ENCODE assay signal across 8 cellular contexts in the genomic region with DNA sequence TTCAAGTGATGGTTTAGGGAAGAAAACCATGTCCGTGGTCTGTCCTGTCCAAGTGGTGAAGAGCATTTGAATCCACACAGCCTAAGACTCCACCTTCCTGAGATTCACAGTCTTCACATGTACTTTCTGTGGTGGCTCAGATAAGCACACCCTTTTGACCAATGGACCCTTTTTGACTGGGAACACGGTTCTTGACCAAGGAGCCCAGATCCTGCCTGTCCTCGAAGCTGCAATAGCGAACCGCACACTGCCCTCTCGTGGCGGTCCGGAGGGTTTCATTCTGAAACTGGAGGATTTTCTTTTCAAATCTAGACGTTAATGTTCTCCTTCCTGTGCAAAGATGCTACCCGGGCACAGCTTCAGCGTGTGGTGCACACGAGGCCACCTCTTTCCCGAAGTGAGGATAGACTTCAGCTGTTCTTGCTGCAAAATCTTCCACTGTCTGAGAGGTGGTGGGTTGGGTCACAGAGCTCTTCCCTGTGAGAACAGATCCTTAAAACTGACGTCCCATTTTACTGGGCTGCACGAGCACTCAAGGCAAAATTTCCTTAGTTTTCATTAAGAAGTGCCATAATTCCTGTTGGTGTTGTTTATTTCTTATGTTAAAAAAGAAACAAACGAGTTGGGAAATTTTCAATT.
DNase-seq lines count a peak whose midpoint lies in the region; ATAC-seq and TF ChIP-seq lines count a peak whose summit lies in the region.

No MANE protein-coding gene starts in this region.

- H3K4me3 Mint-ChIP-seq in naive thymus-derived CD4-positive, alpha-beta T cell, result no peak overlapping the region
- no peak overlapping the region for H3K4me3 Mint-ChIP-seq in stimulated activated effector memory CD8-positive, alpha-beta T cell treated with anti-CD3 and anti-CD28 coated beads, Interleukin-12 subunit alpha, Interleukin-12 subunit beta, amount 100 ng/mL, for 72 hours

- no peak overlapping the region for H3K4me3 ChIP-seq in PC-3 (ENCODE audit: low read length)
- no peak overlapping the region for H3K4me3 ChIP-seq in naive thymus-derived CD4-positive, alpha-beta T cell (ENCODE audit: low read length)

- TF ChIP-seq POLR2A in erythroblast (IDR thresholded peaks at IDR 0.05; ENCODE audit: low read length), result no peak

- no peaks in the 10 kb centered on the region for H3K9me2 ChIP-seq in PC-3 (replicated peaks; ENCODE audit: low read length)

- no peaks in the 10 kb centered on the region for H3K27me3 ChIP-seq in PC-3 (ENCODE audit: low read length)
- no peaks in the 10 kb centered on the region for H3K27me3 ChIP-seq in naive thymus-derived CD4-positive, alpha-beta T cell (ENCODE audit: control insufficient read depth in 2 of 2, insufficient read depth in 2 of 2, low read length in 2 of 2)

- peak; percentile 83 for TF ChIP-seq CTCF in PC-3 (conservative IDR thresholded peaks at IDR 0.05; ENCODE audit: low read depth, low read length)

- H3K36me3 ChIP-seq in PC-3 (ENCODE audit: low read depth, low read length), result no peaks in the 10 kb centered on the region
- H3K36me3 ChIP-seq in naive thymus-derived CD4-positive, alpha-beta T cell (ENCODE audit: control insufficient read depth in 2 of 3, insufficient read depth in 3 of 3, low read length in 3 of 3), result peaks cover 0 to 72% (median 9%) of the 10 kb centered on the region in 3 experiments

- peaks cover 5 to 31% (median 6%) of the 10 kb centered on the region in 7 donors for H3K4me1 Mint-ChIP-seq in naive thymus-derived CD4-positive, alpha-beta T cell
- H3K4me1 Mint-ChIP-seq in stimulated activated effector memory CD8-positive, alpha-beta T cell treated with anti-CD3 and anti-CD28 coated beads, Interleukin-12 subunit alpha, Interleukin-12 subunit beta, amount 100 ng/mL, for 72 hours, result peaks cover 28% of the 10 kb centered on the region

- DNase-seq in EH (ENCODE audit: low read depth), result peak; percentile 79
- DNase-seq in HT-29 (ENCODE audit: low spot score), result peak; percentile 77
- peak; percentile 61 for DNase-seq in PC-3
- DNase-seq in activated T-cell treated with anti-CD3 and anti-CD28 coated beads for 48 hours (ENCODE audit: low read depth), result peak; percentile 58
- DNase-seq in erythroblast (lab: John Stamatoyannopoulos, UW), result peak; percentile 66 to 82
- DNase-seq in naive thymus-derived CD4-positive, alpha-beta T cell, result peak; percentile 28 to 69 (median 65)
- DNase-seq in stimulated activated effector memory CD8-positive, alpha-beta T cell treated with anti-CD3 and anti-CD28 coated beads, Interleukin-12 subunit alpha, Interleukin-12 subunit beta, amount 100 ng/mL, for 72 hours (ENCODE audit: low spot score in 2 of 2), result peak; percentile 53 to 80

- no peaks in the 10 kb centered on the region for H3K27me3 Mint-ChIP-seq in naive thymus-derived CD4-positive, alpha-beta T cell

- peak overlapping the region; percentile 32; the same call in 1 of the 2 replicates for H3K27ac ChIP-seq in PC-3 (ENCODE audit: low read length)
- no peak overlapping the region for H3K27ac ChIP-seq in naive thymus-derived CD4-positive, alpha-beta T cell (ENCODE audit: low read depth, low read length)

- no peaks in the 10 kb centered on the region for H4K20me1 ChIP-seq in PC-3 (ENCODE audit: low read length)

- POLR2A ChIA-PET in PC-3 (lab: Charles Lee; ENCODE audit: unreplicated experiment), result no interaction called here
- POLR2A ChIA-PET in naive thymus-derived CD4-positive, alpha-beta T cell (lab: Charles Lee), result interaction anchor here (0.5 to 1.0 kb wide), 3 partner anchors 14 to 89 kb away, joined by 3 to 5 read pairs (median 3); no protein-coding TSS in a partner anchor

- no TSS peak for BruUV-seq in PC-3 (replicated peaks; lab: Mats Ljungman, UMichigan)

- H2AFZ ChIP-seq in PC-3 (ENCODE audit: low read length), result no peak overlapping the region

- no peaks in the 10 kb centered on the region for H3K9me3 ChIP-seq in PC-3 (ENCODE audit: low read length)
- H3K9me3 ChIP-seq in naive thymus-derived CD4-positive, alpha-beta T cell (ENCODE audit: control insufficient read depth in 2 of 3, low read length in 3 of 3), result no peaks in the 10 kb centered on the region

- H3K36me3 Mint-ChIP-seq in naive thymus-derived CD4-positive, alpha-beta T cell, result peaks cover 11 to 57% (median 28%) of the 10 kb centered on the region in 5 donors
- H3K36me3 Mint-ChIP-seq in stimulated activated effector memory CD8-positive, alpha-beta T cell treated with anti-CD3 and anti-CD28 coated beads, Interleukin-12 subunit alpha, Interleukin-12 subunit beta, amount 100 ng/mL, for 72 hours, result peaks cover 60% of the 10 kb centered on the region

- CTCF ChIA-PET in PC-3 (lab: Charles Lee), result interaction anchor here (0.8 to 0.9 kb wide), 2 partner anchors 88 to 90 kb away, joined by 3 read pairs; a partner anchor contains a TSS
- CTCF ChIA-PET in naive thymus-derived CD4-positive, alpha-beta T cell (lab: Charles Lee), result interaction anchor here (0.6 to 5.6 kb wide), 20 partner anchors 9 to 1298 kb away, joined by 3 to 37 read pairs (median 3); a partner anchor contains a TSS

- H3F3A ChIP-seq in PC-3 (ENCODE audit: low read length, unreplicated experiment), result peaks cover 6% of the 10 kb centered on the region

- peak overlapping the region; percentile 32 to 91 (median 55) for H3K27ac Mint-ChIP-seq in naive thymus-derived CD4-positive, alpha-beta T cell
- peak overlapping the region; percentile 38 for H3K27ac Mint-ChIP-seq in stimulated activated effector memory CD8-positive, alpha-beta T cell treated with anti-CD3 and anti-CD28 coated beads, Interleukin-12 subunit alpha, Interleukin-12 subunit beta, amount 100 ng/mL, for 72 hours

- peak; percentile 8; the same call in 1 of the 2 replicates for ATAC-seq in PC-3
- peak; percentile 85 for ATAC-seq in naive thymus-derived CD4-positive, alpha-beta T cell
- peak; percentile 70 for ATAC-seq in stimulated activated effector memory CD8-positive, alpha-beta T cell treated with anti-CD3 and anti-CD28 coated beads, Interleukin-12 subunit alpha, Interleukin-12 subunit beta, amount 100 ng/mL, for 72 hours
- no peak for ATAC-seq in GM19023 (IDR thresholded peaks at IDR 0.05; ENCODE audit: unreplicated experiment)

- H3K9me3 Mint-ChIP-seq in naive thymus-derived CD4-positive, alpha-beta T cell, result no peaks in the 10 kb centered on the region
- H3K9me3 Mint-ChIP-seq in stimulated activated effector memory CD8-positive, alpha-beta T cell treated with anti-CD3 and anti-CD28 coated beads, Interleukin-12 subunit alpha, Interleukin-12 subunit beta, amount 100 ng/mL, for 72 hours, result no peaks in the 10 kb centered on the region

- peaks cover 40% of the 10 kb centered on the region for H3K4me1 ChIP-seq in PC-3 (ENCODE audit: insufficient read depth, low read length)
- peaks cover 0 to 5% of the 10 kb centered on the region in 2 donors for H3K4me1 ChIP-seq in naive thymus-derived CD4-positive, alpha-beta T cell (ENCODE audit: control insufficient read depth in 2 of 2, insufficient read depth in 2 of 2, low read length in 2 of 2)

- no peak overlapping the region for H3K4me2 ChIP-seq in PC-3 (ENCODE audit: low read length)

- intact Hi-C loops in PC-3 (cut with micrococcal nuclease), result loop anchor here (1.0 kb wide), 1 partner anchor 87 kb away; no protein-coding TSS in a partner anchor
- intact Hi-C loops in naive thymus-derived CD4-positive, alpha-beta T cell (cut with micrococcal nuclease), result loop anchor here (1.0 to 10.0 kb wide), 12 partner anchors 14 to 760 kb away; a partner anchor contains a TSS

- H3K9ac ChIP-seq in PC-3 (ENCODE audit: low read length), result no peak overlapping the region; the same call in 1 of the 2 replicates

- H3K79me2 ChIP-seq in PC-3 (ENCODE audit: low read length), result no peaks in the 10 kb centered on the region
